In the genomic region with DNA sequence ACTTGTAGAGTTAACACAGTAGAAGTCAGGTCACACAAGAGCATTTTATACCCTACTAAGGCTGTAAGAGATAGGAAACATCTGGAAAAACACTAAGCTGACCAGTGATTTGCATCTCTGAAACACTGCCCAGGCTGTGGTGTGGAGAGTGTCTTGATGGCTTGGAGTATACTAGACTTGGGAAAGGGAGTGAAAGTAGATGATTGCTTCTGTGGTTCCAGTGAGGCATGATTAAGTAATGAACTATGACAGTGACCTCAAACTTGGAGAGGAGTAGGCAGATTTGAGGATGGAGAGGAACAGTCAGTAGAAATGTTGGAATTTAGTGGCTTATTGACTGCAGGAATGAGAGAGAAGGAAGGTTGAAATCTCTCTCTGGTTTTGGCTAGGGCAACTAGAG, we compare ENCODE assay signal across 17 cellular contexts.
DNase-seq lines count a peak whose midpoint lies in the region; ATAC-seq and TF ChIP-seq lines count a peak whose summit lies in the region.
"Had no signal": no experiment of that assay in that cellular context is flagged by ENCODE, and none has a peak within 500 bp of the region (broad histone marks: within the 10 kb centered on the region; RNA-seq: fewer than 3 reads in every experiment).

No MANE protein-coding gene starts in this region.

- DNase-seq in AG09319 (ENCODE audit: extremely low read depth, low read depth) = peak; percentile 44
- peak; percentile 1 for DNase-seq in OCI-M1 (lab: John Stamatoyannopoulos, UW)
- peak; percentile 62 for DNase-seq in fibroblast of pulmonary artery (ENCODE audit: low read depth)
- peak; percentile 43 for DNase-seq in myocyte (ENCODE audit: low read depth)
- no peak for DNase-seq in HuH-7 (ENCODE audit: low spot score)
- no peak for DNase-seq in activated effector memory CD4-positive, alpha-beta T cell treated with Interleukin-2 at 50 U/mL for 16 hours
- DNase-seq in effector CD4-positive, alpha-beta T cell = no peak
- DNase-seq: activated CD8-positive, alpha-beta T cell treated with anti-CD3 and anti-CD28 coated beads for 36 hours; DND-41; H9; left colon; NCI-H1436; NCI-H69; SHP77; stimulated activated CD4-positive, alpha-beta T cell treated with anti-CD3 and anti-CD28 coated beads, Interleukin-2, amount 100 ng/mL, for 48 hours; stimulated activated naive B cell treated with anti-CD40 and anti-IgM and Interleukin-4, amounts not matched to agents 10 μg/mL and 1 μg/mL and 100 μg/mL, for 72 hours had no signal

- H3K4me3 ChIP-seq in fibroblast of pulmonary artery (replicated peaks; ENCODE audit: low read depth, low read length) = no peak overlapping the region

- no peak for TF ChIP-seq CTCF in AG09319 (IDR thresholded peaks at IDR 0.05; ENCODE audit: low read depth, low read length)
- TF ChIP-seq CTCF in fibroblast of pulmonary artery (IDR thresholded peaks at IDR 0.05; ENCODE audit: low read length, missing control alignments) = no peak

- no peak for ATAC-seq in GM18517 (IDR thresholded peaks at IDR 0.05; ENCODE audit: unreplicated experiment)
- ATAC-seq: activated CD8-positive, alpha-beta T cell treated with anti-CD3 and anti-CD28 coated beads for 36 hours; left colon; stimulated activated naive B cell treated with anti-CD40 and anti-IgM and Interleukin-4, amounts not matched to agents 10 μg/mL and 1 μg/mL and 100 μg/mL, for 72 hours had no signal

Comparison
In these comparisons a context has a peak if more than half of its experiments do, and no peak if none do; other contexts are left out.
1. DNase-seq: peak in AG09319 (single experiment), OCI-M1 (single experiment), fibroblast of pulmonary artery (single experiment) and myocyte (single experiment); none in HuH-7 (single experiment), activated effector memory CD4-positive, alpha-beta T cell treated with Interleukin-2 at 50 U/mL for 16 hours (single experiment) and effector CD4-positive, alpha-beta T cell (single experiment).